ENCODE assay signal across 8 cellular contexts in genomic region chr15:92808611-92809063, GRCh38.
DNase-seq lines count a peak whose midpoint lies in the region; ATAC-seq, FAIRE-seq and TF ChIP-seq lines count a peak whose summit lies in the region.

No MANE protein-coding gene starts in this region.

- peak overlapping the region; percentile 94 for H3K4ac ChIP-seq in IMR-90 (ENCODE audit: low read depth, low read length)

- no peaks in the 10 kb centered on the region for H3K27me3 Mint-ChIP-seq in activated T-helper 2 cell treated with anti-CD3 and anti-CD28 coated beads, Interferon-gamma antibody, Interleukin-2, Interleukin-4, amounts not matched to agents 10 μg/mL and 5 μg/mL and 100 μg/mL, durations not matched to agents 14 hours and 24 hours and 36 hours (ENCODE audit: low read depth)

- H4K20me1 ChIP-seq in DOHH2 (ENCODE audit: control insufficient read depth, insufficient read depth, low read depth, low read length) = no peaks in the 10 kb centered on the region
- H4K20me1 ChIP-seq in IMR-90 (ENCODE audit: insufficient read depth, low read length) = no peaks in the 10 kb centered on the region

- intact Hi-C loops in IMR-90 (cut with micrococcal nuclease) = loop anchor here (1.0 to 10.0 kb wide), 5 partner anchors 74 to 186 kb away; partner anchors contain the start of gene CHD2
- intact Hi-C loops in activated T-helper 2 cell treated with anti-CD3 and anti-CD28 coated beads, Interferon-gamma antibody, Interleukin-2, Interleukin-4, amounts not matched to agents 10 μg/mL and 5 μg/mL and 100 μg/mL, durations not matched to agents 14 hours and 24 hours and 36 hours (cut with micrococcal nuclease) = loop anchor here (1.0 kb wide), 5 partner anchors 23 to 110 kb away; partner anchors contain the start of gene CHD2
- intact Hi-C loops in left ventricle myocardium inferior (cut with micrococcal nuclease) = no loop called here

- H3K18ac ChIP-seq in IMR-90 (ENCODE audit: low read depth, low read length) = peak overlapping the region; percentile 69

- H3K9me3 ChIP-seq in DOHH2 (ENCODE audit: control insufficient read depth, insufficient read depth, low read length) (no peaks in the 10 kb centered on the region), IMR-90 (ENCODE audit: control insufficient read depth, insufficient read depth, low read length) (no peaks in the 10 kb centered on the region), left ventricle myocardium inferior (replicated peaks) (no peaks in the 10 kb centered on the region)

- TF ChIP-seq POLR2A in IMR-90 (IDR thresholded peaks at IDR 0.05; ENCODE audit: low read depth, low read length) = no peak

- H4K5ac ChIP-seq in IMR-90 (ENCODE audit: low read depth, low read length) = peak overlapping the region; percentile 99

- peak overlapping the region; percentile 95 for H4K91ac ChIP-seq in IMR-90 (ENCODE audit: insufficient read depth, low read depth, low read length)

- no peaks in the 10 kb centered on the region for H3K9me2 ChIP-seq in DOHH2 (replicated peaks; ENCODE audit: control insufficient read depth, low read length)

- H3K4me3 ChIP-seq in DOHH2 (ENCODE audit: low read length) (peak overlapping the region; percentile 70), IMR-90 (ENCODE audit: insufficient read depth, low read depth, low read length) (no peak overlapping the region), left ventricle myocardium inferior (peak overlapping the region; percentile 75), skeletal muscle cell (ENCODE audit: low read depth, low read length) (peak overlapping the region; percentile 6)

- H2BK20ac ChIP-seq in IMR-90 (ENCODE audit: low read depth, low read length) = peak overlapping the region; percentile 58

- peak overlapping the region; percentile 30; the same call in 1 of the 2 replicates for H3K9ac ChIP-seq in IMR-90 (ENCODE audit: low read depth, low read length)

- peak overlapping the region; percentile 89 for H2BK5ac ChIP-seq in IMR-90 (ENCODE audit: low read depth, low read length, poor library complexity, severe bottlenecking)

- peaks cover 9% of the 10 kb centered on the region for H3K36me3 Mint-ChIP-seq in activated T-helper 2 cell treated with anti-CD3 and anti-CD28 coated beads, Interferon-gamma antibody, Interleukin-2, Interleukin-4, amounts not matched to agents 10 μg/mL and 5 μg/mL and 100 μg/mL, durations not matched to agents 14 hours and 24 hours and 36 hours (ENCODE audit: low read depth)

- peak overlapping the region; percentile 93; the same call in 2 of the 3 replicates for H2BK15ac ChIP-seq in IMR-90 (ENCODE audit: low read depth, low read length)

- H3K27ac ChIP-seq in DOHH2 (ENCODE audit: low read depth, low read length) (peak overlapping the region; percentile 78), IMR-90 (ENCODE audit: insufficient read depth, low read length) (peak overlapping the region; percentile 83), left ventricle myocardium inferior (replicated peaks) (peak overlapping the region; percentile 100)

- WGBS in IMR-90 (ENCODE audit: extremely low coverage in 2 of 2, insufficient read length in 1 of 2), 2 experiments = no CpG with 5 or more reads among the region's 30 CpGs

- dilution Hi-C loops in IMR-90 (cut with HindIII; ENCODE audit: low sequenced_read_pairs, unreplicated experiment) = loop anchor here (25.0 kb wide), 1 partner anchor 129 kb away; no protein-coding TSS in a partner anchor

- H3K27ac Mint-ChIP-seq in activated T-helper 2 cell treated with anti-CD3 and anti-CD28 coated beads, Interferon-gamma antibody, Interleukin-2, Interleukin-4, amounts not matched to agents 10 μg/mL and 5 μg/mL and 100 μg/mL, durations not matched to agents 14 hours and 24 hours and 36 hours = peak overlapping the region; percentile 96

- peaks cover 49% of the 10 kb centered on the region for H3K4me1 ChIP-seq in DOHH2 (ENCODE audit: control insufficient read depth, low read length)
- H3K4me1 ChIP-seq in IMR-90 (ENCODE audit: control insufficient read depth, insufficient read depth, low read length) = peaks cover 11% of the 10 kb centered on the region
- H3K4me1 ChIP-seq in left ventricle myocardium inferior = peaks cover 44% of the 10 kb centered on the region

- H3F3A ChIP-seq in DOHH2 (ENCODE audit: control insufficient read depth, insufficient read depth) = peaks cover 20% of the 10 kb centered on the region

- no TSS peak for BruUV-seq in IMR-90 (replicated peaks; lab: Mats Ljungman, UMichigan)

- H3K4me1 Mint-ChIP-seq in activated T-helper 2 cell treated with anti-CD3 and anti-CD28 coated beads, Interferon-gamma antibody, Interleukin-2, Interleukin-4, amounts not matched to agents 10 μg/mL and 5 μg/mL and 100 μg/mL, durations not matched to agents 14 hours and 24 hours and 36 hours (ENCODE audit: low read depth) = peaks cover 48% of the 10 kb centered on the region

- H3K9me3 Mint-ChIP-seq in activated T-helper 2 cell treated with anti-CD3 and anti-CD28 coated beads, Interferon-gamma antibody, Interleukin-2, Interleukin-4, amounts not matched to agents 10 μg/mL and 5 μg/mL and 100 μg/mL, durations not matched to agents 14 hours and 24 hours and 36 hours = no peaks in the 10 kb centered on the region

- peak overlapping the region; percentile 69; the same call in 1 of the 2 replicates for H3K23ac ChIP-seq in IMR-90 (ENCODE audit: low read depth, low read length)

- DNase-seq in IMR-90 = peak; percentile 43
- DNase-seq in activated T-helper 2 cell treated with anti-CD3 and anti-CD28 coated beads, Interferon-gamma antibody, Interleukin-2, Interleukin-4, amounts not matched to agents 10 μg/mL and 5 μg/mL and 100 μg/mL, durations not matched to agents 14 hours and 24 hours and 36 hours (ENCODE audit: low spot score) = no peak
- peak; percentile 51 for DNase-seq in left ventricle myocardium inferior
- DNase-seq in skeletal muscle cell (ENCODE audit: low read depth) = no peak
- no peak for DNase-seq in RCC 7860 (ENCODE audit: low spot score)
- DNase-seq in occipital lobe (lab: John Stamatoyannopoulos, UW) = no peak

- peak overlapping the region; percentile 71 for H2AK5ac ChIP-seq in IMR-90 (ENCODE audit: low read depth, low read length)

- H3K4me3 Mint-ChIP-seq in activated T-helper 2 cell treated with anti-CD3 and anti-CD28 coated beads, Interferon-gamma antibody, Interleukin-2, Interleukin-4, amounts not matched to agents 10 μg/mL and 5 μg/mL and 100 μg/mL, durations not matched to agents 14 hours and 24 hours and 36 hours (ENCODE audit: low read depth) = peak overlapping the region; percentile 89

- H4K8ac ChIP-seq in IMR-90 (ENCODE audit: low read depth in 2 of 2, low read length in 2 of 2) = peak overlapping the region; percentile 96

- in situ Hi-C loops in IMR-90 (cut with MboI; ENCODE audit: low sequenced_read_pairs) = loop anchor here (25.0 kb wide), 1 partner anchor 1821 kb away; the partner anchor contains the start of gene PRC1

- H2AFZ ChIP-seq in IMR-90 (replicated peaks; ENCODE audit: low read length, poor library complexity) = peak overlapping the region; percentile 91

- peaks cover 31% of the 10 kb centered on the region for H3K79me2 ChIP-seq in DOHH2 (ENCODE audit: control insufficient read depth, low read length)

- TF ChIP-seq RAD21 in IMR-90 (IDR thresholded peaks at IDR 0.05; ENCODE audit: low read length) = no peak

- H3K14ac ChIP-seq in IMR-90 (replicated peaks; ENCODE audit: low read depth, low read length) = peak overlapping the region; percentile 60

- no peaks in the 10 kb centered on the region; the same call in 1 of the 2 replicates for H3K36me3 ChIP-seq in DOHH2 (ENCODE audit: control insufficient read depth, low read length)
- H3K36me3 ChIP-seq in IMR-90 (ENCODE audit: control insufficient read depth, insufficient read depth, low read length) = no peaks in the 10 kb centered on the region
- no peaks in the 10 kb centered on the region for H3K36me3 ChIP-seq in left ventricle myocardium inferior

- peak overlapping the region; percentile 84 for H2BK120ac ChIP-seq in IMR-90 (ENCODE audit: low read depth, low read length)

- POLR2A ChIA-PET in IMR-90 (lab: Charles Lee; ENCODE audit: unreplicated experiment) = interaction anchor here (0.7 to 3.5 kb wide), 6 partner anchors 9 to 119 kb away, joined by 3 to 19 read pairs (median 6); no protein-coding TSS in a partner anchor

- peak overlapping the region; percentile 100 for H2AK9ac ChIP-seq in IMR-90 (replicated peaks; ENCODE audit: low read depth, low read length, poor library complexity)

- no peak for FAIRE-seq in RCC 7860 (lab: Jason Lieb, UNC)

- peaks cover 12 to 34% of the 10 kb centered on the region in 2 experiments for H3K79me1 ChIP-seq in IMR-90 (ENCODE audit: low read depth in 1 of 2, low read length in 2 of 2)

- TF ChIP-seq CTCF in DOHH2 (IDR thresholded peaks at IDR 0.05; ENCODE audit: low read depth, low read length, poor library complexity, severe bottlenecking) = no peak
- TF ChIP-seq CTCF in IMR-90 (conservative IDR thresholded peaks at IDR 0.05; ENCODE audit: low read depth, low read length) = no peak
- no peak for TF ChIP-seq CTCF in left ventricle myocardium inferior (IDR thresholded peaks at IDR 0.05; ENCODE audit: borderline replicate concordance)

- ATAC-seq in GM21447 (IDR thresholded peaks at IDR 0.05; ENCODE audit: unreplicated experiment) (peak; percentile 9), IMR-90 (ENCODE audit: low read depth) (no peak)

- CTCF ChIA-PET in IMR-90 (lab: Yijun Ruan, JAX) = interaction anchor here (0.6 to 1.7 kb wide), 8 partner anchors 10 to 171 kb away, joined by 3 to 7 read pairs (median 3); partner anchors contain the start of gene CHD2

- H3K4me2 ChIP-seq in DOHH2 (ENCODE audit: low read length) (peak overlapping the region; percentile 68), IMR-90 (ENCODE audit: low read depth, low read length) (peak overlapping the region; percentile 21; the same call in 1 of the 2 replicates)

- peak overlapping the region; percentile 48 for H3K56ac ChIP-seq in IMR-90 (ENCODE audit: extremely low read depth, insufficient read depth, low read length)

- H3K9me1 ChIP-seq in IMR-90 (ENCODE audit: insufficient read depth, low read length) = no peaks in the 10 kb centered on the region

- H3K27me3 ChIP-seq in DOHH2 (ENCODE audit: control insufficient read depth, low read length) = no peaks in the 10 kb centered on the region
- no peaks in the 10 kb centered on the region for H3K27me3 ChIP-seq in IMR-90 (ENCODE audit: control insufficient read depth, insufficient read depth, low read length)
- H3K27me3 ChIP-seq in left ventricle myocardium inferior (ENCODE audit: low read depth) = no peaks in the 10 kb centered on the region

TF ChIP-seq in IMR-90, 13 proteins besides CTCF, POLR2A, EP300 and RAD21 (continues in another document):
- no peak for TF ChIP-seq BHLHE40 (IDR thresholded peaks at IDR 0.05; ENCODE audit: low read depth, low read length)
- no peak for TF ChIP-seq USF2 (IDR thresholded peaks at IDR 0.05; ENCODE audit: low read depth, low read length)
- no peak for TF ChIP-seq MAZ (IDR thresholded peaks at IDR 0.05; ENCODE audit: borderline replicate concordance, low read depth, low read length)

Comparison
In these comparisons a context has a peak if more than half of its experiments do, and no peak if none do; other contexts are left out.
1. DNase-seq: peak in IMR-90 (single experiment) and left ventricle myocardium inferior (single experiment); none in activated T-helper 2 cell treated with anti-CD3 and anti-CD28 coated beads, Interferon-gamma antibody, Interleukin-2, Interleukin-4, amounts not matched to agents 10 μg/mL and 5 μg/mL and 100 μg/mL, durations not matched to agents 14 hours and 24 hours and 36 hours (single experiment), skeletal muscle cell (single experiment), RCC 7860 (single experiment) and occipital lobe (single experiment).
2. Peak in every context shown above with its lines, with median percentiles within 50 percentile points of each other: H3K27ac ChIP-seq.